ENCODE assay signal across 37 cellular contexts in genomic region chr9:118918180-118918579, GRCh38.
"Had no signal": no experiment of that assay in that cellular context is flagged by ENCODE, and none has a peak within 500 bp of the region (broad histone marks: within the 10 kb centered on the region; RNA-seq: fewer than 3 reads in every experiment).

No MANE protein-coding gene starts in this region.

- H3K36me3 ChIP-seq: adrenal gland, ascending aorta, brain microvascular endothelial cell, breast epithelium, cardiac muscle cell had no signal

- H3K36me3 Mint-ChIP-seq: activated naive CD4-positive, alpha-beta T cell treated with anti-CD3 and anti-CD28 coated beads, Interleukin-2, amount 10 ng/mL, durations not matched to agents 7 days and 5 days; activated naive CD4-positive, alpha-beta T cell treated with anti-CD3 and anti-CD28 coated beads, Interleukin-2, amount 50 U/mL, for 24 hours; activated naive CD8-positive, alpha-beta T cell; activated naive CD8-positive, alpha-beta T cell treated with anti-CD3 and anti-CD28 coated beads for 36 hours; activated naive CD8-positive, alpha-beta T cell treated with anti-CD3 and anti-CD28 coated beads, Interleukin-2, amount 10 ng/mL, durations not matched to agents 7 days and 5 days; brain had no signal

- H3K27ac ChIP-seq: adrenal gland, ascending aorta, body of pancreas, brain microvascular endothelial cell, breast epithelium, cardiac muscle cell had no signal

- DNase-seq: activated effector memory CD4-positive, alpha-beta T cell treated with anti-CD3 and anti-CD28 coated beads, Interleukin-2, amount 50 U/mL, for 16 hours; activated effector memory CD4-positive, alpha-beta T cell treated with Interleukin-2 at 50 U/mL for 16 hours; activated gamma-delta T cell; activated gamma-delta T cell treated with Interleukin-2 at 50 U/mL for 16 hours; activated naive CD4-positive, alpha-beta T cell; activated naive CD4-positive, alpha-beta T cell treated with anti-CD3 and anti-CD28 coated beads for 36 hours; activated naive CD4-positive, alpha-beta T cell treated with anti-CD3 and anti-CD28 coated beads, Interleukin-2, amount 10 ng/mL, durations not matched to agents 7 days and 5 days; activated naive CD4-positive, alpha-beta T cell treated with anti-CD3 and anti-CD28 coated beads, Interleukin-2, amount 50 U/mL, for 16 hours; activated naive CD4-positive, alpha-beta T cell treated with Interleukin-2 at 50 U/mL for 16 hours; activated naive CD8-positive, alpha-beta T cell treated with anti-CD3 and anti-CD28 coated beads for 36 hours; activated naive CD8-positive, alpha-beta T cell treated with anti-CD3 and anti-CD28 coated beads, Interleukin-2, amount 10 ng/mL, durations not matched to agents 7 days and 5 days; activated naive CD8-positive, alpha-beta T cell treated with anti-CD3 and anti-CD28 coated beads, Interleukin-2, amount 50 U/mL, for 24 hours; activated T-cell treated with anti-CD3 and anti-CD28 coated beads, Interleukin-2, amount 50 U/mL, for 24 hours; activated T-cell treated with anti-CD3 and anti-CD28 coated beads, Interleukin-2, amount 50 U/mL, for 4 hours; activated T-cell treated with anti-CD3 and anti-CD28 coated beads, Interleukin-2, amount 50 U/mL, for 48 hours; activated T-cell treated with anti-CD3 and anti-CD28 coated beads, Interleukin-2, amount 50 U/mL, for 72 hours; adrenal gland; amniotic stem cell; amygdala; anterior cingulate cortex; aorta; body of pancreas; brain microvascular endothelial cell; caudate nucleus; central memory CD4-positive, alpha-beta T cell; cerebellar nuclear complex had no signal

- H3K4me3 Mint-ChIP-seq: activated naive CD4-positive, alpha-beta T cell treated with anti-CD3 and anti-CD28 coated beads for 36 hours; activated naive CD4-positive, alpha-beta T cell treated with anti-CD3 and anti-CD28 coated beads, Interleukin-2, amount 10 ng/mL, durations not matched to agents 7 days and 5 days; activated naive CD4-positive, alpha-beta T cell treated with anti-CD3 and anti-CD28 coated beads, Interleukin-2, amount 50 U/mL, for 24 hours; activated naive CD8-positive, alpha-beta T cell; activated naive CD8-positive, alpha-beta T cell treated with anti-CD3 and anti-CD28 coated beads for 36 hours; activated naive CD8-positive, alpha-beta T cell treated with anti-CD3 and anti-CD28 coated beads, Interleukin-2, amount 10 ng/mL, durations not matched to agents 7 days and 5 days; activated naive CD8-positive, alpha-beta T cell treated with anti-CD3 and anti-CD28 coated beads, Interleukin-2, amount 50 U/mL, for 24 hours; activated T-cell treated with anti-CD3 and anti-CD28 coated beads, Interleukin-2, amount 50 U/mL, for 24 hours; activated T-cell treated with anti-CD3 and anti-CD28 coated beads, Interleukin-2, amount 50 U/mL, for 4 hours; activated T-cell treated with anti-CD3 and anti-CD28 coated beads, Interleukin-2, amount 50 U/mL, for 72 hours; activated T-helper 1 cell treated with anti-CD3 and anti-CD28 coated beads, Interleukin-12 subunit alpha, Interleukin-12 subunit beta, Interleukin-2, Interleukin-4 antibody, amounts not matched to agents 30 ng/mL and 10 ng/mL and 1 ng/mL, durations not matched to agents 14 hours and 24 hours and 36 hours; activated T-helper 17 cell treated with anti-CD3 and anti-CD28 coated beads, Interleukin-2, amount 50 U/mL, for 72 hours; brain; central memory CD8-positive, alpha-beta T cell had no signal

- H3K4me1 ChIP-seq: adrenal gland, ascending aorta, body of pancreas, breast epithelium had no signal

- H3K4me3 ChIP-seq: adrenal gland, ascending aorta, body of pancreas, breast epithelium, cardiac muscle cell had no signal

- H3K9me3 ChIP-seq: adrenal gland had no signal

- ATAC-seq: activated naive CD4-positive, alpha-beta T cell treated with anti-CD3 and anti-CD28 coated beads, Interleukin-2, amount 50 U/mL, for 72 hours; activated naive CD8-positive, alpha-beta T cell treated with anti-CD3 and anti-CD28 coated beads, Interleukin-2, amount 50 U/mL, for 24 hours; activated T-cell treated with anti-CD3 and anti-CD28 coated beads, Interleukin-2, amount 50 U/mL, for 4 hours; activated T-cell treated with anti-CD3 and anti-CD28 coated beads, Interleukin-2, amount 50 U/mL, for 72 hours; activated T-helper 17 cell treated with anti-CD3 and anti-CD28 coated beads, Interleukin-2, amount 50 U/mL, for 72 hours; body of pancreas had no signal

- H3K27ac Mint-ChIP-seq: activated naive CD4-positive, alpha-beta T cell treated with anti-CD3 and anti-CD28 coated beads for 36 hours; activated naive CD4-positive, alpha-beta T cell treated with anti-CD3 and anti-CD28 coated beads, Interleukin-2, amount 10 ng/mL, durations not matched to agents 7 days and 5 days; activated naive CD4-positive, alpha-beta T cell treated with anti-CD3 and anti-CD28 coated beads, Interleukin-2, amount 50 U/mL, for 24 hours; activated naive CD4-positive, alpha-beta T cell treated with anti-CD3 and anti-CD28 coated beads, Interleukin-2, amount 50 U/mL, for 72 hours; activated naive CD8-positive, alpha-beta T cell; activated naive CD8-positive, alpha-beta T cell treated with anti-CD3 and anti-CD28 coated beads for 36 hours; activated naive CD8-positive, alpha-beta T cell treated with anti-CD3 and anti-CD28 coated beads, Interleukin-2, amount 10 ng/mL, durations not matched to agents 7 days and 5 days; activated naive CD8-positive, alpha-beta T cell treated with anti-CD3 and anti-CD28 coated beads, Interleukin-2, amount 50 U/mL, for 24 hours; activated T-cell treated with anti-CD3 and anti-CD28 coated beads, Interleukin-2, amount 50 U/mL, for 24 hours; activated T-cell treated with anti-CD3 and anti-CD28 coated beads, Interleukin-2, amount 50 U/mL, for 72 hours; activated T-helper 1 cell treated with anti-CD3 and anti-CD28 coated beads, Interleukin-12 subunit alpha, Interleukin-12 subunit beta, Interleukin-2, Interleukin-4 antibody, amounts not matched to agents 30 ng/mL and 10 ng/mL and 1 ng/mL, durations not matched to agents 14 hours and 24 hours and 36 hours; activated T-helper 17 cell treated with anti-CD3 and anti-CD28 coated beads, Interleukin-2, amount 50 U/mL, for 72 hours; activated T-helper 2 cell treated with anti-CD3 and anti-CD28 coated beads, Interferon-gamma antibody, Interleukin-2, Interleukin-4, amounts not matched to agents 10 μg/mL and 5 μg/mL and 100 μg/mL, durations not matched to agents 14 hours and 24 hours and 36 hours; brain had no signal

- H3K27me3 ChIP-seq: adrenal gland, ascending aorta, body of pancreas, brain microvascular endothelial cell, breast epithelium, cardiac muscle cell had no signal

- H3K4me1 Mint-ChIP-seq: activated naive CD4-positive, alpha-beta T cell treated with anti-CD3 and anti-CD28 coated beads, Interleukin-2, amount 10 ng/mL, durations not matched to agents 7 days and 5 days; activated naive CD4-positive, alpha-beta T cell treated with anti-CD3 and anti-CD28 coated beads, Interleukin-2, amount 50 U/mL, for 24 hours; activated naive CD8-positive, alpha-beta T cell treated with anti-CD3 and anti-CD28 coated beads for 36 hours; activated naive CD8-positive, alpha-beta T cell treated with anti-CD3 and anti-CD28 coated beads, Interleukin-2, amount 10 ng/mL, durations not matched to agents 7 days and 5 days; activated naive CD8-positive, alpha-beta T cell treated with anti-CD3 and anti-CD28 coated beads, Interleukin-2, amount 50 U/mL, for 24 hours; activated T-helper 17 cell treated with anti-CD3 and anti-CD28 coated beads, Interleukin-2, amount 50 U/mL, for 72 hours; brain; central memory CD8-positive, alpha-beta T cell had no signal

- H3K27me3 Mint-ChIP-seq: activated naive CD4-positive, alpha-beta T cell treated with anti-CD3 and anti-CD28 coated beads, Interleukin-2, amount 10 ng/mL, durations not matched to agents 7 days and 5 days; activated naive CD4-positive, alpha-beta T cell treated with anti-CD3 and anti-CD28 coated beads, Interleukin-2, amount 50 U/mL, for 24 hours; activated naive CD8-positive, alpha-beta T cell; activated naive CD8-positive, alpha-beta T cell treated with anti-CD3 and anti-CD28 coated beads for 36 hours; activated naive CD8-positive, alpha-beta T cell treated with anti-CD3 and anti-CD28 coated beads, Interleukin-2, amount 10 ng/mL, durations not matched to agents 7 days and 5 days; activated naive CD8-positive, alpha-beta T cell treated with anti-CD3 and anti-CD28 coated beads, Interleukin-2, amount 50 U/mL, for 24 hours; activated T-cell treated with anti-CD3 and anti-CD28 coated beads, Interleukin-2, amount 50 U/mL, for 24 hours; activated T-helper 17 cell treated with anti-CD3 and anti-CD28 coated beads, Interleukin-2, amount 50 U/mL, for 72 hours; central memory CD8-positive, alpha-beta T cell had no signal

- H3K9me3 Mint-ChIP-seq: activated naive CD4-positive, alpha-beta T cell treated with anti-CD3 and anti-CD28 coated beads, Interleukin-2, amount 10 ng/mL, durations not matched to agents 7 days and 5 days had no signal
